In genomic region chr15:41554401-41554800, GRCh38 we compare ENCODE assay signal across 22 cellular contexts. TPM values are rescaled to one million over a fixed set of nuclear protein-coding genes. Genes with fewer than 3 reads are reported as not detected.
DNase-seq lines count a peak whose midpoint lies in the region; ATAC-seq and TF ChIP-seq lines count a peak whose summit lies in the region.
"Had no signal": no experiment of that assay in that cellular context is flagged by ENCODE, and none has a peak within 500 bp of the region (broad histone marks: within the 10 kb centered on the region; RNA-seq: fewer than 3 reads in every experiment).

No MANE protein-coding gene starts in this region.

- H3K4me1 Mint-ChIP-seq in immature natural killer cell: peaks cover 10 to 13% of the 10 kb centered on the region in 2 donors

- no peak for DNase-seq in left ventricle myocardium inferior
- no peak for DNase-seq in left ventricle myocardium superior
- no peak for DNase-seq in lower lobe of right lung
- no peak for DNase-seq in germinal center (ENCODE audit: low spot score)
- DNase-seq in NCI-H146 (lab: John Stamatoyannopoulos, UW): no peak
- no peak for DNase-seq in immature natural killer cell
- DNase-seq in C1 segment of cervical spinal cord (lab: John Stamatoyannopoulos, UW): no peak
- DNase-seq: CD4-positive, alpha-beta T cell; COR-L47; DMS79 treated with DMSO at 0.1 percent for 48 hours; KG1; NCI-H1105; NCI-H2029 treated with DMSO at 0.1 percent for 48 hours; NCI-H226; NCI-H510A treated with DMSO at 0.1 percent for 48 hours; NCI-H748 treated with DMSO at 0.1 percent for 48 hours; NK-92 treated with Interleukin-12 subunit alpha and Interleukin-12 subunit beta, amount 100 ng/mL, for 24 hours had no signal

- intact Hi-C loops in left ventricle myocardium inferior (cut with micrococcal nuclease) (no loop called here), left ventricle myocardium superior (cut with micrococcal nuclease) (no loop called here), lower lobe of right lung (cut with DNase I) (no loop called here)

- H3K27ac ChIP-seq in left ventricle myocardium inferior (replicated peaks) (peak overlapping the region; percentile 79), VCaP (peak overlapping the region; percentile 80), lower lobe of right lung (peak overlapping the region; percentile 68)
- H3K27ac ChIP-seq: HL-60, SK-N-MC had no signal

- H3K36me3 ChIP-seq in left ventricle myocardium inferior (no peaks in the 10 kb centered on the region), lower lobe of right lung (no peaks in the 10 kb centered on the region)

- H3K4me3 Mint-ChIP-seq in immature natural killer cell: no peak overlapping the region
- H3K4me3 Mint-ChIP-seq: CD4-positive, alpha-beta T cell had no signal

- H3K9me3 ChIP-seq in left ventricle myocardium inferior (replicated peaks): no peaks in the 10 kb centered on the region
- no peaks in the 10 kb centered on the region for H3K9me3 ChIP-seq in lower lobe of right lung

- H3K27ac Mint-ChIP-seq in immature natural killer cell: no peak overlapping the region
- H3K27ac Mint-ChIP-seq: CD4-positive, alpha-beta T cell had no signal

- ATAC-seq in left ventricle myocardium superior: no peak
- no peak for ATAC-seq in lower lobe of right lung
- ATAC-seq: HepG2, Panc1 had no signal

- H3K4me3 ChIP-seq in left ventricle myocardium inferior (no peak overlapping the region), lower lobe of right lung (no peak overlapping the region)
- H3K4me3 ChIP-seq: SK-N-MC had no signal

- peaks cover 45% of the 10 kb centered on the region for H3K4me1 ChIP-seq in left ventricle myocardium inferior
- H3K4me1 ChIP-seq in lower lobe of right lung: peaks cover 21% of the 10 kb centered on the region

- H3K9me3 Mint-ChIP-seq in immature natural killer cell: no peaks in the 10 kb centered on the region
- H3K9me3 Mint-ChIP-seq: CD4-positive, alpha-beta T cell had no signal

- H3K27me3 Mint-ChIP-seq in immature natural killer cell (ENCODE audit: low read depth in 3 of 3): peaks cover 5 to 9% (median 6%) of the 10 kb centered on the region in 3 donors

- TF ChIP-seq CTCF in left ventricle myocardium inferior (IDR thresholded peaks at IDR 0.05; ENCODE audit: borderline replicate concordance) (no peak), VCaP (conservative IDR thresholded peaks at IDR 0.05) (no peak), lower lobe of right lung (IDR thresholded peaks at IDR 0.05) (no peak)

- no peaks in the 10 kb centered on the region for H3K36me3 Mint-ChIP-seq in immature natural killer cell

- H3K27me3 ChIP-seq in left ventricle myocardium inferior (ENCODE audit: low read depth) (no peaks in the 10 kb centered on the region), lower lobe of right lung (ENCODE audit: low read depth) (no peaks in the 10 kb centered on the region)

RNA-seq across cellular contexts. Expression of gene TYRO3, which starts 4.6 kb away (rescaled TPM):
- total RNA-seq in left ventricle myocardium inferior (3.3 TPM), left ventricle myocardium superior (5.0 TPM), lower lobe of right lung (17.3 TPM)
- under 1 TPM in 2 of 3 donors, not detected in 1; 0.38 to 0.95 TPM for polyA plus RNA-seq in immature natural killer cell

RNA-seq across cellular contexts. Expression of gene RPAP1, which starts 10.3 kb away (rescaled TPM):
- total RNA-seq in left ventricle myocardium inferior (25.6 TPM), left ventricle myocardium superior (25.4 TPM), lower lobe of right lung (28.5 TPM)
- 10 to 100 TPM in 1 of 3 donors, 1 to 10 TPM in 2; 3.7 to 15.0 (median 4.9) TPM for polyA plus RNA-seq in immature natural killer cell

RNA-seq across cellular contexts. Expression of gene LTK, which starts 40.8 kb away (rescaled TPM):
- 1.2 TPM for total RNA-seq in left ventricle myocardium inferior
- total RNA-seq in left ventricle myocardium superior: 1.5 TPM
- 25.9 TPM for total RNA-seq in lower lobe of right lung
- under 1 TPM in 1 of 3 donors, not detected in 2; 0.48 TPM for polyA plus RNA-seq in immature natural killer cell
- total RNA-seq: HepG2 had no signal

Comparison
In these comparisons a context has a peak if more than half of its experiments do, and no peak if none do; other contexts are left out.
1. RNA of gene LTK, which starts 40.8 kb away (total RNA-seq): 25.9 TPM in lower lobe of right lung (single experiment); 1.5 TPM in left ventricle myocardium superior (single experiment) and 1.2 TPM in left ventricle myocardium inferior (single experiment); every median in the first group is over 10 times any median in the second.
2. Peak in every context shown above with its lines, with median percentiles within 50 percentile points of each other: H3K27ac ChIP-seq.